ENCODE assay signal across 2 cellular contexts in the genomic region with DNA sequence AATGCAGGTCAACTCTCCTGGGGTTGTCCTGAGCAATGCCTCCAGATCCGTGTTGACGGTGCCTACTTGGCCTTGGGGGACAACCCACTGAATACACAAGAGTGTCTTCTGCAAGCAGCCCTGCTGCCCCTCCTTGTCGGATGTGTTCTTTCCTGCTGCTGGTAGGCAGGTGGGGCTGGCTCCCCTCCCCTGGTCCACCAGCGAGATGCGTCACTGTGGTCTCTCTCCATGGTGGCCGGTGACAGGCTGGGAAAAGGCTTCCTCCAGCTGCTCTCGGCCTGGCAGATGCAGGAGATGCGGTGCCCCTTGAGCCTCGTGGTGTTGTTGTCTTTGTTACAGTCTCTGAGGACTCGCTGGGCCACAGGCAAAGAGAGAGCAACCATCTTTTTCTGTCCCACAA.
TF ChIP-seq lines count a peak whose summit lies in the region.

No MANE protein-coding gene starts in this region.

TF ChIP-seq in IMR-90, 13 proteins besides CTCF, POLR2A, EP300 and RAD21:
- TF ChIP-seq SMC3 (IDR thresholded peaks at IDR 0.05; ENCODE audit: low read depth, low read length) = no peak
- no peak for TF ChIP-seq RFX5 (IDR thresholded peaks at IDR 0.05; ENCODE audit: low read depth, low read length)
- no peak for TF ChIP-seq NFE2L2 (IDR thresholded peaks at IDR 0.05; ENCODE audit: low read depth, low read length)
- TF ChIP-seq FOS (IDR thresholded peaks at IDR 0.05; ENCODE audit: low read depth, low read length) = no peak
- no peak for TF ChIP-seq CHD1 (IDR thresholded peaks at IDR 0.05; ENCODE audit: low read depth, low read length)
- no peak for TF ChIP-seq RCOR1 (IDR thresholded peaks at IDR 0.05; ENCODE audit: insufficient replicate concordance, low read length)
- no peak for TF ChIP-seq MAFK (IDR thresholded peaks at IDR 0.05; ENCODE audit: low read depth, low read length)
- no peak for TF ChIP-seq CEBPB (IDR thresholded peaks at IDR 0.05; ENCODE audit: low read depth, low read length)
- no peak for TF ChIP-seq BHLHE40 (IDR thresholded peaks at IDR 0.05; ENCODE audit: low read depth, low read length)
- TF ChIP-seq, protein P1, sequence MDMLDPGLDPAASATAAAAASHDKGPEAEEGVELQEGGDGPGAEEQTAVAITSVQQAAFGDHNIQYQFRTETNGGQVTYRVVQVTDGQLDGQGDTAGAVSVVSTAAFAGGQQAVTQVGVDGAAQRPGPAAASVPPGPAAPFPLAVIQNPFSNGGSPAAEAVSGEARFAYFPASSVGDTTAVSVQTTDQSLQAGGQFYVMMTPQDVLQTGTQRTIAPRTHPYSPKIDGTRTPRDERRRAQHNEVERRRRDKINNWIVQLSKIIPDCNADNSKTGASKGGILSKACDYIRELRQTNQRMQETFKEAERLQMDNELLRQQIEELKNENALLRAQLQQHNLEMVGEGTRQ (IDR thresholded peaks at IDR 0.05; ENCODE audit: low read depth, low read length) = no peak
- TF ChIP-seq MXI1 (IDR thresholded peaks at IDR 0.05; ENCODE audit: borderline replicate concordance, low read depth, low read length) = no peak
- TF ChIP-seq, protein P2, sequence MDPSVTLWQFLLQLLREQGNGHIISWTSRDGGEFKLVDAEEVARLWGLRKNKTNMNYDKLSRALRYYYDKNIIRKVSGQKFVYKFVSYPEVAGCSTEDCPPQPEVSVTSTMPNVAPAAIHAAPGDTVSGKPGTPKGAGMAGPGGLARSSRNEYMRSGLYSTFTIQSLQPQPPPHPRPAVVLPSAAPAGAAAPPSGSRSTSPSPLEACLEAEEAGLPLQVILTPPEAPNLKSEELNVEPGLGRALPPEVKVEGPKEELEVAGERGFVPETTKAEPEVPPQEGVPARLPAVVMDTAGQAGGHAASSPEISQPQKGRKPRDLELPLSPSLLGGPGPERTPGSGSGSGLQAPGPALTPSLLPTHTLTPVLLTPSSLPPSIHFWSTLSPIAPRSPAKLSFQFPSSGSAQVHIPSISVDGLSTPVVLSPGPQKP (IDR thresholded peaks at IDR 0.05; ENCODE audit: borderline replicate concordance, low read depth, low read length) = no peak
- TF ChIP-seq MAZ (IDR thresholded peaks at IDR 0.05; ENCODE audit: borderline replicate concordance, low read depth, low read length) = no peak

TF ChIP-seq in H1, 55 proteins besides CTCF, POLR2A, EP300 and RAD21:
- TF ChIP-seq SUZ12 (IDR thresholded peaks at IDR 0.05; ENCODE audit: low read length) (no peak), ASH2L (IDR thresholded peaks at IDR 0.05; ENCODE audit: low read length) (no peak)
- TF ChIP-seq, protein P3, sequence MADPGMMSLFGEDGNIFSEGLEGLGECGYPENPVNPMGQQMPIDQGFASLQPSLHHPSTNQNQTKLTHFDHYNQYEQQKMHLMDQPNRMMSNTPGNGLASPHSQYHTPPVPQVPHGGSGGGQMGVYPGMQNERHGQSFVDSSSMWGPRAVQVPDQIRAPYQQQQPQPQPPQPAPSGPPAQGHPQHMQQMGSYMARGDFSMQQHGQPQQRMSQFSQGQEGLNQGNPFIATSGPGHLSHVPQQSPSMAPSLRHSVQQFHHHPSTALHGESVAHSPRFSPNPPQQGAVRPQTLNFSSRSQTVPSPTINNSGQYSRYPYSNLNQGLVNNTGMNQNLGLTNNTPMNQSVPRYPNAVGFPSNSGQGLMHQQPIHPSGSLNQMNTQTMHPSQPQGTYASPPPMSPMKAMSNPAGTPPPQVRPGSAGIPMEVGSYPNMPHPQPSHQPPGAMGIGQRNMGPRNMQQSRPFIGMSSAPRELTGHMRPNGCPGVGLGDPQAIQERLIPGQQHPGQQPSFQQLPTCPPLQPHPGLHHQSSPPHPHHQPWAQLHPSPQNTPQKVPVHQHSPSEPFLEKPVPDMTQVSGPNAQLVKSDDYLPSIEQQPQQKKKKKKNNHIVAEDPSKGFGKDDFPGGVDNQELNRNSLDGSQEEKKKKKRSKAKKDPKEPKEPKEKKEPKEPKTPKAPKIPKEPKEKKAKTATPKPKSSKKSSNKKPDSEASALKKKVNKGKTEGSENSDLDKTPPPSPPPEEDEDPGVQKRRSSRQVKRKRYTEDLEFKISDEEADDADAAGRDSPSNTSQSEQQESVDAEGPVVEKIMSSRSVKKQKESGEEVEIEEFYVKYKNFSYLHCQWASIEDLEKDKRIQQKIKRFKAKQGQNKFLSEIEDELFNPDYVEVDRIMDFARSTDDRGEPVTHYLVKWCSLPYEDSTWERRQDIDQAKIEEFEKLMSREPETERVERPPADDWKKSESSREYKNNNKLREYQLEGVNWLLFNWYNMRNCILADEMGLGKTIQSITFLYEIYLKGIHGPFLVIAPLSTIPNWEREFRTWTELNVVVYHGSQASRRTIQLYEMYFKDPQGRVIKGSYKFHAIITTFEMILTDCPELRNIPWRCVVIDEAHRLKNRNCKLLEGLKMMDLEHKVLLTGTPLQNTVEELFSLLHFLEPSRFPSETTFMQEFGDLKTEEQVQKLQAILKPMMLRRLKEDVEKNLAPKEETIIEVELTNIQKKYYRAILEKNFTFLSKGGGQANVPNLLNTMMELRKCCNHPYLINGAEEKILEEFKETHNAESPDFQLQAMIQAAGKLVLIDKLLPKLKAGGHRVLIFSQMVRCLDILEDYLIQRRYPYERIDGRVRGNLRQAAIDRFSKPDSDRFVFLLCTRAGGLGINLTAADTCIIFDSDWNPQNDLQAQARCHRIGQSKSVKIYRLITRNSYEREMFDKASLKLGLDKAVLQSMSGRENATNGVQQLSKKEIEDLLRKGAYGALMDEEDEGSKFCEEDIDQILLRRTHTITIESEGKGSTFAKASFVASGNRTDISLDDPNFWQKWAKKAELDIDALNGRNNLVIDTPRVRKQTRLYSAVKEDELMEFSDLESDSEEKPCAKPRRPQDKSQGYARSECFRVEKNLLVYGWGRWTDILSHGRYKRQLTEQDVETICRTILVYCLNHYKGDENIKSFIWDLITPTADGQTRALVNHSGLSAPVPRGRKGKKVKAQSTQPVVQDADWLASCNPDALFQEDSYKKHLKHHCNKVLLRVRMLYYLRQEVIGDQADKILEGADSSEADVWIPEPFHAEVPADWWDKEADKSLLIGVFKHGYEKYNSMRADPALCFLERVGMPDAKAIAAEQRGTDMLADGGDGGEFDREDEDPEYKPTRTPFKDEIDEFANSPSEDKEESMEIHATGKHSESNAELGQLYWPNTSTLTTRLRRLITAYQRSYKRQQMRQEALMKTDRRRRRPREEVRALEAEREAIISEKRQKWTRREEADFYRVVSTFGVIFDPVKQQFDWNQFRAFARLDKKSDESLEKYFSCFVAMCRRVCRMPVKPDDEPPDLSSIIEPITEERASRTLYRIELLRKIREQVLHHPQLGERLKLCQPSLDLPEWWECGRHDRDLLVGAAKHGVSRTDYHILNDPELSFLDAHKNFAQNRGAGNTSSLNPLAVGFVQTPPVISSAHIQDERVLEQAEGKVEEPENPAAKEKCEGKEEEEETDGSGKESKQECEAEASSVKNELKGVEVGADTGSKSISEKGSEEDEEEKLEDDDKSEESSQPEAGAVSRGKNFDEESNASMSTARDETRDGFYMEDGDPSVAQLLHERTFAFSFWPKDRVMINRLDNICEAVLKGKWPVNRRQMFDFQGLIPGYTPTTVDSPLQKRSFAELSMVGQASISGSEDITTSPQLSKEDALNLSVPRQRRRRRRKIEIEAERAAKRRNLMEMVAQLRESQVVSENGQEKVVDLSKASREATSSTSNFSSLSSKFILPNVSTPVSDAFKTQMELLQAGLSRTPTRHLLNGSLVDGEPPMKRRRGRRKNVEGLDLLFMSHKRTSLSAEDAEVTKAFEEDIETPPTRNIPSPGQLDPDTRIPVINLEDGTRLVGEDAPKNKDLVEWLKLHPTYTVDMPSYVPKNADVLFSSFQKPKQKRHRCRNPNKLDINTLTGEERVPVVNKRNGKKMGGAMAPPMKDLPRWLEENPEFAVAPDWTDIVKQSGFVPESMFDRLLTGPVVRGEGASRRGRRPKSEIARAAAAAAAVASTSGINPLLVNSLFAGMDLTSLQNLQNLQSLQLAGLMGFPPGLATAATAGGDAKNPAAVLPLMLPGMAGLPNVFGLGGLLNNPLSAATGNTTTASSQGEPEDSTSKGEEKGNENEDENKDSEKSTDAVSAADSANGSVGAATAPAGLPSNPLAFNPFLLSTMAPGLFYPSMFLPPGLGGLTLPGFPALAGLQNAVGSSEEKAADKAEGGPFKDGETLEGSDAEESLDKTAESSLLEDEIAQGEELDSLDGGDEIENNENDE (IDR thresholded peaks at IDR 0.05; ENCODE audit: insufficient replicate concordance, low read length) = no peak
